Comparison of ENCODE assay signal across 9 cellular contexts in genomic region chr18:54284967-54285785, GRCh38. TPM values are rescaled to one million over a fixed set of nuclear protein-coding genes. Genes with fewer than 3 reads are reported as not detected.
A peak's percentile ranks its signal among the peaks of the same experiment; 100 is the strongest.
DNase-seq lines count a peak whose midpoint lies in the region; ATAC-seq and TF ChIP-seq lines count a peak whose summit lies in the region.
"Had no signal": no experiment of that assay in that cellular context is flagged by ENCODE, and none has a peak within 500 bp of the region (broad histone marks: within the 10 kb centered on the region; RNA-seq: fewer than 3 reads in every experiment).

No MANE protein-coding gene starts in this region.

- no peaks in the 10 kb centered on the region for H3K27me3 ChIP-seq in Peyer's patch

- H3K4me1 Mint-ChIP-seq in mesothelial cell of epicardium: no peaks in the 10 kb centered on the region
- H3K4me1 Mint-ChIP-seq: B cell had no signal

- peaks cover 37% of the 10 kb centered on the region for H3K36me3 Mint-ChIP-seq in mesothelial cell of epicardium

- peaks cover 0 to 58% (median 0%) of the 10 kb centered on the region in 3 donors for H3K36me3 ChIP-seq in Peyer's patch

- peak; percentile 72 for DNase-seq in activated T-cell treated with anti-CD3 and anti-CD28 coated beads for 48 hours (ENCODE audit: low read depth)
- no peak for DNase-seq in activated T-cell treated with anti-CD3 and anti-CD28 coated beads for 4 hours
- DNase-seq in activated CD4-positive, alpha-beta T cell treated with anti-CD3 and anti-CD28 coated beads for 4 hours: peak; percentile 14 to 34
- peak; percentile 57 for DNase-seq in fibroblast of villous mesenchyme (ENCODE audit: low read depth)
- DNase-seq in stimulated activated CD8-positive, alpha-beta memory T cell treated with anti-CD3 and anti-CD28 coated beads, Interleukin-7, amount 100 ng/mL, for 48 hours (ENCODE audit: extremely low read depth in 1 of 2, low read depth in 1 of 2): peak; percentile 46 to 78
- no peak for DNase-seq in Peyer's patch
- DNase-seq in mesothelial cell of epicardium (ENCODE audit: low spot score in 2 of 2, unreplicated experiment in 2 of 2): no peak

- no peak for TF ChIP-seq CTCF in fibroblast of villous mesenchyme (IDR thresholded peaks at IDR 0.05; ENCODE audit: insufficient read depth, low read depth, low read length)
- no peak for TF ChIP-seq CTCF in Peyer's patch (IDR thresholded peaks at IDR 0.05)
- no peak for TF ChIP-seq CTCF in mesothelial cell of epicardium (IDR thresholded peaks at IDR 0.05; ENCODE audit: unreplicated experiment)

- H3K9me3 ChIP-seq in Peyer's patch: no peaks in the 10 kb centered on the region

- H3K4me3 ChIP-seq in fibroblast of villous mesenchyme (ENCODE audit: low read depth, low read length) (no peak overlapping the region), Peyer's patch (no peak overlapping the region)

- H3K27ac ChIP-seq in Peyer's patch: no peak overlapping the region

- H3K4me3 Mint-ChIP-seq in mesothelial cell of epicardium: no peak overlapping the region
- H3K4me3 Mint-ChIP-seq: B cell had no signal

- H3K4me1 ChIP-seq in Peyer's patch: no peaks in the 10 kb centered on the region

- peaks cover 16% of the 10 kb centered on the region for H3K9me3 Mint-ChIP-seq in mesothelial cell of epicardium

- peak; percentile 100 for ATAC-seq in HG03060 (IDR thresholded peaks at IDR 0.05; ENCODE audit: low read depth, unreplicated experiment)

- no peak for TF ChIP-seq POLR2A in Peyer's patch (IDR thresholded peaks at IDR 0.05)

- H3K27me3 Mint-ChIP-seq in mesothelial cell of epicardium (ENCODE audit: low read depth): no peaks in the 10 kb centered on the region
- H3K27me3 Mint-ChIP-seq: B cell had no signal

- no peak overlapping the region for H3K27ac Mint-ChIP-seq in mesothelial cell of epicardium
- H3K27ac Mint-ChIP-seq: B cell had no signal

RNA-seq across cellular contexts. Expression of gene POLI, which starts 15.9 kb away (rescaled TPM):
- total RNA-seq in fibroblast of villous mesenchyme (29.3 and 31.5 TPM in 2 replicates), Peyer's patch (10 to 100 TPM; 12.3 to 35.5 (median 25.0) TPM), mesothelial cell of epicardium (36.4 to 47.8 TPM (median 43.9 TPM) in 3 replicates)

Comparison
In these comparisons a context has a peak if more than half of its experiments do, and no peak if none do; other contexts are left out.
1. DNase-seq: peak in activated T-cell treated with anti-CD3 and anti-CD28 coated beads for 48 hours (single experiment), activated CD4-positive, alpha-beta T cell treated with anti-CD3 and anti-CD28 coated beads for 4 hours (2 of 2), fibroblast of villous mesenchyme (single experiment) and stimulated activated CD8-positive, alpha-beta memory T cell treated with anti-CD3 and anti-CD28 coated beads, Interleukin-7, amount 100 ng/mL, for 48 hours (2 of 2); none in activated T-cell treated with anti-CD3 and anti-CD28 coated beads for 4 hours (single experiment), Peyer's patch (0 of 3) and mesothelial cell of epicardium (0 of 2).